In the genomic region with DNA sequence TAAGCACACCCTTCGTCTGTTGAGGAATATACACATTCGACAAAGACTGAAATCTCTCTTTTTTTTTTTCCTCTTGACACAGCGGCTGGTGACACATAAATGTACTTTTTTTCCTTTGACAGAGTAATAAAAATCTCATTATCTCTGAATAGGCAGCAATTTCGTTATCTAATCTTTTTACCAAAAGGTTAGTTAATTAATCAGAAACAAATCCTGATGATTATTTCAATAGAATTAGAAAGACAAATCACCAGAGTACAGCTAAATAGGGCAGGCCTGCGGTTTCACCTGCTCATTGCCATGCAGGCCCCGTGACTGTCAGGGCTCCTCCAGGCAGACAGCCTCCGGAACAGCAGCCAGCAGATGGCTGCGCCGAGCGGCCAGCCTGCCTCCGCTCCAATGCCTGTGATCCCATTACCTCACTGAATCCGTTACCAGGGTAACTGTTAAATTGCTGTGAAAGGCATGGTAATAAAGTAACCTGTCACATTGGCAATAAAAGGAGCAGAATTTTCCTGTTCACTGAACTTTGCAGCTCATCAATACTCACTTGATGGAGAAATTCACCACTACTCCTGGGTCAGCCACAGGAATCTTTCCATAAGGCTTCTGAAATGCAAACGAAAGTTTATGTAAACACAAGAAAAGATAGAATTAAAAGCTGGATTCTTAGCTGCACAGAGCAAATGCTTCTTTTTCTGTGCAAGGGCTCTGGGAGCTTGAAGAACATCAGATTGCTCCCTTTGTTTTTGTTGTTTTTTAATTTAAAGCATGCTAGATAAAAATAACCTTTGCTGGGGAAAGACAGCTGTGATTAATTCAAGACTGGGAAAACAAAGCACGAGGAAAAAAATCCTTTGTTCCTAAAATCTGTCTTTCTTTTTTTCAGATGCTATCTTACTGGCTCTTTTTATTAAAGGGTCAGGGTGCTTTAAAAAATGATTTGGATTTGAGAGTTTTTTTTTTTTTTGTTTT, we compare ENCODE assay signal across 8 cellular contexts.
DNase-seq lines count a peak whose midpoint lies in the region; ATAC-seq and TF ChIP-seq lines count a peak whose summit lies in the region.

No MANE protein-coding gene starts in this region.

- POLR2A ChIA-PET in RWPE1 (lab: Yijun Ruan, JAX; ENCODE audit: low non-redundant PET) = no interaction called here

- peak; percentile 63 for TF ChIP-seq RAD21 in Ishikawa (IDR thresholded peaks at IDR 0.05; ENCODE audit: low read depth)

- H3K4me3 ChIP-seq in esophagus muscularis mucosa (peak overlapping the region in 3 of 4 donors; percentile 13 to 32 (median 22)), vagina (peak overlapping the region in 1 of 2 donors; percentile 17)

- CTCF ChIA-PET in RWPE1 (lab: Yijun Ruan, JAX) = interaction anchor here (0.6 to 0.7 kb wide), 2 partner anchors 432 to 1739 kb away, joined by 5 to 6 read pairs; no protein-coding TSS in a partner anchor

- H3K27ac ChIP-seq in RWPE1 (peak overlapping the region; percentile 87), esophagus muscularis mucosa (replicated peaks in 1 of 4) (peak overlapping the region; percentile 69 to 76 (median 74)), vagina (peak overlapping the region; percentile 40)

- DNase-seq in AG08396 (ENCODE audit: low spot score) = peak; percentile 72
- peak; percentile 55 for DNase-seq in RWPE1 (ENCODE audit: low spot score)
- DNase-seq in esophagus muscularis mucosa (ENCODE audit: extremely low spot score) = no peak
- DNase-seq in middle frontal gyrus (ENCODE audit: extremely low spot score, low spot score) = peak; percentile 87
- DNase-seq in vagina (ENCODE audit: extremely low spot score in 2 of 2) = no peak
- DNase-seq in activated CD8-positive, alpha-beta memory T cell treated with anti-CD3 and anti-CD28 coated beads, Interleukin-2, amount 50 U/mL, for 48 hours = no peak

- TF ChIP-seq POLR2A in esophagus muscularis mucosa (IDR thresholded peaks at IDR 0.05; ENCODE audit: low read depth) (no peak), vagina (IDR thresholded peaks at IDR 0.05) (no peak)

- H3K27me3 ChIP-seq in esophagus muscularis mucosa = no peaks in the 10 kb centered on the region
- H3K27me3 ChIP-seq in vagina = no peaks in the 10 kb centered on the region

- ATAC-seq in GM21423 (IDR thresholded peaks at IDR 0.05; ENCODE audit: unreplicated experiment) = peak; percentile 41

- WGBS in esophagus muscularis mucosa = 18% methylated on average over 14 of the region's 14 CpGs

- TF ChIP-seq EP300 in Ishikawa (IDR thresholded peaks at IDR 0.05; ENCODE audit: borderline replicate concordance) (peak; percentile 85), esophagus muscularis mucosa (IDR thresholded peaks at IDR 0.05) (no peak)

- intact Hi-C loops in esophagus muscularis mucosa (cut with DNase I) (loop anchor here (2.0 kb wide), 1 partner anchor 72 kb away; no protein-coding TSS in a partner anchor), vagina (cut with DNase I) (no loop called here)

- peaks cover 21 to 67% (median 64%) of the 10 kb centered on the region in 4 donors for H3K4me1 ChIP-seq in esophagus muscularis mucosa
- H3K4me1 ChIP-seq in vagina = peaks cover 62% of the 10 kb centered on the region

- TF ChIP-seq CTCF in RWPE1 (conservative IDR thresholded peaks at IDR 0.05; ENCODE audit: low read depth) = peak; percentile 71
- TF ChIP-seq CTCF in esophagus muscularis mucosa (IDR thresholded peaks at IDR 0.05) = peak; percentile 26 to 50 (median 35)
- no peak for TF ChIP-seq CTCF in vagina (IDR thresholded peaks at IDR 0.05)

- H3K36me3 ChIP-seq in esophagus muscularis mucosa = no peaks in the 10 kb centered on the region
- no peaks in the 10 kb centered on the region for H3K36me3 ChIP-seq in vagina

- H3K9me3 ChIP-seq in esophagus muscularis mucosa (no peaks in the 10 kb centered on the region), vagina (no peaks in the 10 kb centered on the region)

TF ChIP-seq in Ishikawa, 13 proteins besides CTCF, POLR2A, EP300 and RAD21:
- TF ChIP-seq, protein P1, sequence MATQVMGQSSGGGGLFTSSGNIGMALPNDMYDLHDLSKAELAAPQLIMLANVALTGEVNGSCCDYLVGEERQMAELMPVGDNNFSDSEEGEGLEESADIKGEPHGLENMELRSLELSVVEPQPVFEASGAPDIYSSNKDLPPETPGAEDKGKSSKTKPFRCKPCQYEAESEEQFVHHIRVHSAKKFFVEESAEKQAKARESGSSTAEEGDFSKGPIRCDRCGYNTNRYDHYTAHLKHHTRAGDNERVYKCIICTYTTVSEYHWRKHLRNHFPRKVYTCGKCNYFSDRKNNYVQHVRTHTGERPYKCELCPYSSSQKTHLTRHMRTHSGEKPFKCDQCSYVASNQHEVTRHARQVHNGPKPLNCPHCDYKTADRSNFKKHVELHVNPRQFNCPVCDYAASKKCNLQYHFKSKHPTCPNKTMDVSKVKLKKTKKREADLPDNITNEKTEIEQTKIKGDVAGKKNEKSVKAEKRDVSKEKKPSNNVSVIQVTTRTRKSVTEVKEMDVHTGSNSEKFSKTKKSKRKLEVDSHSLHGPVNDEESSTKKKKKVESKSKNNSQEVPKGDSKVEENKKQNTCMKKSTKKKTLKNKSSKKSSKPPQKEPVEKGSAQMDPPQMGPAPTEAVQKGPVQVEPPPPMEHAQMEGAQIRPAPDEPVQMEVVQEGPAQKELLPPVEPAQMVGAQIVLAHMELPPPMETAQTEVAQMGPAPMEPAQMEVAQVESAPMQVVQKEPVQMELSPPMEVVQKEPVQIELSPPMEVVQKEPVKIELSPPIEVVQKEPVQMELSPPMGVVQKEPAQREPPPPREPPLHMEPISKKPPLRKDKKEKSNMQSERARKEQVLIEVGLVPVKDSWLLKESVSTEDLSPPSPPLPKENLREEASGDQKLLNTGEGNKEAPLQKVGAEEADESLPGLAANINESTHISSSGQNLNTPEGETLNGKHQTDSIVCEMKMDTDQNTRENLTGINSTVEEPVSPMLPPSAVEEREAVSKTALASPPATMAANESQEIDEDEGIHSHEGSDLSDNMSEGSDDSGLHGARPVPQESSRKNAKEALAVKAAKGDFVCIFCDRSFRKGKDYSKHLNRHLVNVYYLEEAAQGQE (IDR thresholded peaks at IDR 0.05; ENCODE audit: low read depth) = no peak
- TF ChIP-seq TAF1 (IDR thresholded peaks at IDR 0.05; ENCODE audit: low read depth) = no peak
- no peak for TF ChIP-seq YY1 (IDR thresholded peaks at IDR 0.05; ENCODE audit: low read depth)
- peak; percentile 84 for TF ChIP-seq TEAD4 (IDR thresholded peaks at IDR 0.05)
- peak; percentile 63 for TF ChIP-seq USF1 (IDR thresholded peaks at IDR 0.05)
- peak; percentile 76 for TF ChIP-seq NFIC (IDR thresholded peaks at IDR 0.05)
- TF ChIP-seq CEBPB (IDR thresholded peaks at IDR 0.05) = peak; percentile 40; the same call in 1 of the 2 replicates
- TF ChIP-seq EGR1 (IDR thresholded peaks at IDR 0.05) = no peak
- no peak for TF ChIP-seq ZBTB7A (IDR thresholded peaks at IDR 0.05; ENCODE audit: low read depth)
- no peak for TF ChIP-seq CREB1 (IDR thresholded peaks at IDR 0.05; ENCODE audit: low read depth)
- TF ChIP-seq, protein P2, sequence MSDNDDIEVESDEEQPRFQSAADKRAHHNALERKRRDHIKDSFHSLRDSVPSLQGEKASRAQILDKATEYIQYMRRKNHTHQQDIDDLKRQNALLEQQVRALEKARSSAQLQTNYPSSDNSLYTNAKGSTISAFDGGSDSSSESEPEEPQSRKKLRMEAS (IDR thresholded peaks at IDR 0.05) = peak; percentile 32
- TF ChIP-seq FOXM1 (IDR thresholded peaks at IDR 0.05; ENCODE audit: borderline replicate concordance, low read depth) = peak; percentile 70; the same call in 1 of the 2 replicates
- peak; percentile 88 for TF ChIP-seq TCF12 (IDR thresholded peaks at IDR 0.05; ENCODE audit: low read depth)

Comparison
In these comparisons a context has a peak if more than half of its experiments do, and no peak if none do; other contexts are left out.
1. DNase-seq: peak in AG08396 (single experiment), RWPE1 (single experiment) and middle frontal gyrus (single experiment); none in esophagus muscularis mucosa (single experiment), vagina (0 of 2) and activated CD8-positive, alpha-beta memory T cell treated with anti-CD3 and anti-CD28 coated beads, Interleukin-2, amount 50 U/mL, for 48 hours (single experiment).
2. CTCF ChIP-seq: peak in RWPE1 (single experiment) and esophagus muscularis mucosa (3 of 3); none in vagina (0 of 3).
3. Peak in every context shown above with its lines, with median percentiles within 50 percentile points of each other: H3K27ac ChIP-seq.